ENCODE assay signal across 16 cellular contexts in genomic region chr11:65100674-65101350, GRCh38. TPM values are rescaled to one million over a fixed set of nuclear protein-coding genes. Genes with fewer than 3 reads are reported as not detected.
DNase-seq lines count a peak whose midpoint lies in the region; ATAC-seq and TF ChIP-seq lines count a peak whose summit lies in the region.
"Had no signal": no experiment of that assay in that cellular context is flagged by ENCODE, and none has a peak within 500 bp of the region (broad histone marks: within the 10 kb centered on the region; RNA-seq: fewer than 3 reads in every experiment).

No MANE protein-coding gene starts in this region.

- no peak overlapping the region for H3K27ac ChIP-seq in DND-41 (ENCODE audit: low read length)
- H3K27ac ChIP-seq in HEK293 (ENCODE audit: extremely low read depth, low read depth, low read length) = no peak overlapping the region
- peak overlapping the region; percentile 49 for H3K27ac ChIP-seq in angular gyrus (ENCODE audit: low read depth, low read length)
- H3K27ac ChIP-seq in layer of hippocampus (ENCODE audit: low read depth, low read length) = peak overlapping the region; percentile 62
- no peak overlapping the region for H3K27ac ChIP-seq in neural progenitor cell

- peaks cover 15% of the 10 kb centered on the region for H3F3A ChIP-seq in neural progenitor cell (ENCODE audit: low read depth)

- H3K4me3 ChIP-seq in DND-41 (ENCODE audit: low read depth in 1 of 2, low read length in 2 of 2) (no peak overlapping the region), HEK293 (ENCODE audit: low read depth, low read length) (no peak overlapping the region), HAP-1 (no peak overlapping the region), neural progenitor cell (no peak overlapping the region)

- peaks cover 16 to 40% (median 28%) of the 10 kb centered on the region in 3 donors for H3K4me1 Mint-ChIP-seq in T-cell
- peaks cover 1% of the 10 kb centered on the region for H3K4me1 Mint-ChIP-seq in neural progenitor cell

- H3K4me3 Mint-ChIP-seq in T-cell (no peak overlapping the region), neural progenitor cell (no peak overlapping the region)
- H3K4me3 Mint-ChIP-seq: activated naive CD4-positive, alpha-beta T cell treated with anti-CD3 and anti-CD28 coated beads for 36 hours; naive B cell had no signal

- TF ChIP-seq CTCF in DND-41 (IDR thresholded peaks at IDR 0.05; ENCODE audit: borderline replicate concordance, extremely low read depth, low read length, poor library complexity, severe bottlenecking) (peak; percentile 3), HEK293 (tag by site-specific recombination; IDR thresholded peaks at IDR 0.05) (no peak), neural progenitor cell (IDR thresholded peaks at IDR 0.05) (no peak)

- no peak overlapping the region for H2AFZ ChIP-seq in DND-41 (ENCODE audit: low read depth, low read length)
- no peak overlapping the region for H2AFZ ChIP-seq in neural progenitor cell (replicated peaks)

- ATAC-seq in DND-41 (ENCODE audit: insufficient read depth, low read depth) (no peak), T-cell (replicated peaks in 1 of 4) (no peak)

- H3K9me3 Mint-ChIP-seq in T-cell (no peaks in the 10 kb centered on the region), neural progenitor cell (no peaks in the 10 kb centered on the region)
- H3K9me3 Mint-ChIP-seq: activated naive CD4-positive, alpha-beta T cell treated with anti-CD3 and anti-CD28 coated beads for 36 hours; naive B cell had no signal

- CTCF ChIA-PET in HEK293 (lab: Yijun Ruan, JAX) (interaction anchor here (8.8 kb wide), 1 partner anchor 11 kb away, joined by 110 read pairs; the partner anchor contains the start of gene TM7SF2), T-cell (lab: Charles Lee) (interaction anchor here in 1 of 2 donors (0.6 to 0.9 kb wide), 3 partner anchors 12 to 364 kb away, joined by 4 to 5 read pairs (median 5); no protein-coding TSS in a partner anchor)

- H3K27me3 Mint-ChIP-seq in T-cell (no peaks in the 10 kb centered on the region), neural progenitor cell (ENCODE audit: insufficient read depth, low read depth) (peaks cover 2% of the 10 kb centered on the region)
- H3K27me3 Mint-ChIP-seq: CD4-positive, CD25-positive, alpha-beta regulatory T cell; naive B cell had no signal

- in situ Hi-C loops in HAP-1 (cut with MboI; ENCODE audit: low sequenced_read_pairs) = loop anchor here (25.0 kb wide), 1 partner anchor 839 kb away; the partner anchor contains the start of gene PLCB3

- H4K20me1 ChIP-seq in DND-41 (ENCODE audit: insufficient read depth, low read length) (peaks cover 15% of the 10 kb centered on the region; the same call in 1 of the 2 replicates), neural progenitor cell (ENCODE audit: low read depth) (peaks cover 13% of the 10 kb centered on the region)

- H3K27ac Mint-ChIP-seq in T-cell (no peak overlapping the region), neural progenitor cell (no peak overlapping the region)
- H3K27ac Mint-ChIP-seq: activated naive CD4-positive, alpha-beta T cell treated with anti-CD3 and anti-CD28 coated beads for 36 hours; CD4-positive, CD25-positive, alpha-beta regulatory T cell had no signal

- H3K36me3 Mint-ChIP-seq in T-cell = peaks cover 28% of the 10 kb centered on the region
- peaks cover 6% of the 10 kb centered on the region for H3K36me3 Mint-ChIP-seq in neural progenitor cell
- H3K36me3 Mint-ChIP-seq: naive B cell had no signal

- no peak for DNase-seq in DND-41
- DNase-seq in activated T-cell treated with anti-CD3 and anti-CD28 coated beads, Interleukin-2, amount 50 U/mL, for 48 hours = no peak
- no peak for DNase-seq in HAP-1 (ENCODE audit: low spot score in 2 of 2)
- DNase-seq in T-cell = no peak
- no peak for DNase-seq in neural progenitor cell (ENCODE audit: low spot score)
- DNase-seq: activated naive CD4-positive, alpha-beta T cell treated with anti-CD3 and anti-CD28 coated beads for 36 hours; CD4-positive, CD25-positive, alpha-beta regulatory T cell; erythroblast; left ventricle myocardium superior; naive B cell; NCI-H1105; NCI-H510A; WERI-Rb-1 had no signal

- no peaks in the 10 kb centered on the region for H3K9me3 ChIP-seq in DND-41 (ENCODE audit: insufficient read depth, low read length, severe bottlenecking)
- no peaks in the 10 kb centered on the region for H3K9me3 ChIP-seq in HEK293 (ENCODE audit: control insufficient read depth, insufficient read depth, low read depth, low read length)
- no peaks in the 10 kb centered on the region for H3K9me3 ChIP-seq in HAP-1
- no peaks in the 10 kb centered on the region for H3K9me3 ChIP-seq in neural progenitor cell (ENCODE audit: low read depth)

- POLR2A ChIA-PET in HEK293 (lab: Yijun Ruan, JAX) (interaction anchor here (1.2 to 4.1 kb wide), 3 partner anchors 11 to 18 kb away, joined by 3 to 12 read pairs (median 3); partner anchors contain the start of genes CDCA5, TM7SF2 and ZFPL1), T-cell (lab: Charles Lee) (no interaction called here)

- H3K4me2 ChIP-seq in DND-41 (ENCODE audit: insufficient read depth, low read length) (no peak overlapping the region), neural progenitor cell (no peak overlapping the region)

- peaks cover 23% of the 10 kb centered on the region for H3K4me1 ChIP-seq in DND-41 (ENCODE audit: insufficient read depth, low read length)
- H3K4me1 ChIP-seq in HEK293 (ENCODE audit: control insufficient read depth, insufficient read depth, low read length) = peaks cover 23% of the 10 kb centered on the region
- H3K4me1 ChIP-seq in HAP-1 = peaks cover under 1% of the 10 kb centered on the region; the same call in 1 of the 2 replicates
- H3K4me1 ChIP-seq in neural progenitor cell = peaks cover 7% of the 10 kb centered on the region

- peaks cover 42% of the 10 kb centered on the region for H3K36me3 ChIP-seq in DND-41 (ENCODE audit: insufficient read depth, low read length)
- H3K36me3 ChIP-seq in HEK293 (ENCODE audit: control insufficient read depth in 2 of 2, insufficient read depth in 1 of 2, low read length in 2 of 2) = peaks cover 0 to 14% of the 10 kb centered on the region in 2 experiments; a peak in 2 of 3 replicates
- no peaks in the 10 kb centered on the region; the same call in 1 of the 2 replicates for H3K36me3 ChIP-seq in HAP-1 (replicated peaks)
- H3K36me3 ChIP-seq in neural progenitor cell = no peaks in the 10 kb centered on the region

- H3K79me2 ChIP-seq in DND-41 (ENCODE audit: insufficient read depth, low read length) (peaks cover 83% of the 10 kb centered on the region), neural progenitor cell (ENCODE audit: low read depth) (peaks cover 27% of the 10 kb centered on the region)

- H3K9ac ChIP-seq in DND-41 (ENCODE audit: low read depth, low read length) = no peak overlapping the region
- no peak overlapping the region for H3K9ac ChIP-seq in neural progenitor cell

- H3K27me3 ChIP-seq in DND-41 (ENCODE audit: insufficient read depth, low read length, poor library complexity) (no peaks in the 10 kb centered on the region), layer of hippocampus (ENCODE audit: control insufficient read depth, insufficient read depth, low read length) (no peaks in the 10 kb centered on the region), HAP-1 (ENCODE audit: low read depth) (no peaks in the 10 kb centered on the region), neural progenitor cell (no peaks in the 10 kb centered on the region)

TF ChIP-seq in HEK293, 187 proteins besides CTCF, POLR2A, EP300 and RAD21 (continues in another document):
- TF ChIP-seq ZNF398 (tag by site-specific recombination; IDR thresholded peaks at IDR 0.05) (0 out of 2 replicates have a peak, but pooled peaks have one; percentile 19), ZNF416 (tag by site-specific recombination; IDR thresholded peaks at IDR 0.05) (no peak), ZBTB49 (tag by site-specific recombination; IDR thresholded peaks at IDR 0.05; ENCODE audit: low read depth) (no peak)

RNA-seq across cellular contexts. Expression of gene VPS51, which starts 4.8 kb away (rescaled TPM):
- total RNA-seq in T-cell (100 to 1,000 TPM; 210 to 303 (median 263) TPM), neural progenitor cell (ENCODE audit: low replicate concordance) (80.4 and 252 TPM in 2 replicates)

RNA-seq across cellular contexts. Expression of gene TM7SF2, which starts 10.9 kb away (rescaled TPM):
- 10 to 100 TPM; 23.7 to 34.2 (median 28.6) TPM for total RNA-seq in T-cell
- total RNA-seq in neural progenitor cell (ENCODE audit: low replicate concordance) = 36.1 and 109 TPM in 2 replicates

RNA-seq across cellular contexts. Expression of gene ZNHIT2, which starts 16.7 kb away (rescaled TPM):
- total RNA-seq in T-cell (10 to 100 TPM in 3 of 5 donors, 1 to 10 TPM in 2; 7.0 to 20.4 (median 18.1) TPM), neural progenitor cell (ENCODE audit: low replicate concordance) (1.5 and 8.1 TPM in 2 replicates)

RNA-seq across cellular contexts. Expression of gene ZFPL1, which starts 16.8 kb away (rescaled TPM):
- total RNA-seq in T-cell (10 to 100 TPM; 36.5 to 51.8 (median 43.7) TPM), neural progenitor cell (ENCODE audit: low replicate concordance) (12.6 and 36.1 TPM in 2 replicates)

RNA-seq across cellular contexts. Expression of gene CDCA5, which starts 17.0 kb away (rescaled TPM):
- 1 to 10 TPM; 1.2 to 4.2 (median 1.7) TPM for total RNA-seq in T-cell
- total RNA-seq in neural progenitor cell (ENCODE audit: low replicate concordance) = 46.7 and 57.3 TPM in 2 replicates

Comparison
In these comparisons a context has a peak if more than half of its experiments do, and no peak if none do; other contexts are left out.
1. H3K27ac ChIP-seq: peak in angular gyrus (single experiment) and layer of hippocampus (single experiment); none in DND-41 (single experiment), HEK293 (single experiment) and neural progenitor cell (single experiment).